Comparison of ENCODE assay signal across 1 cellular context in the genomic region with DNA sequence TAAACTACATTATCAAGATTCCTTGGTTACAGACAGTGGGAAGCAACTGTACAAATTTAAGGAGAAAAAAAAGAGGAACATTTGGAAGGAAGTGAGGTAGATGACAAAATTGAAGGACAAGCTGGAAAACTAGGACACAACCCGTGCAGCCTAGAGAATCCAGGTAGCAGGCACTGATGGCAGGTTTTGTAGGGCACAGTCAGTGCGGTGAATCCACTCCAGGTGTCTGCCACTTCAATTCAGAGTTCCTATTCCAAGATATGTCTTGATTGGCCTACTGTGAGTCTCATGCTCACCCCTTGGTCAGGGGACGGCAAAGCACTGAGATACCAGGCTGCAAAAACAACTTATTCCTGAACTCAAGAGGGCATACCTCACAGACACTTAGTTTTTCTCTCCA.
TF ChIP-seq lines count a peak whose summit lies in the region.

No MANE protein-coding gene starts in this region.

TF ChIP-seq in WTC11, 78 proteins besides CTCF, POLR2A, EP300 and RAD21 (continued from another document):
- TF ChIP-seq, protein P1, sequence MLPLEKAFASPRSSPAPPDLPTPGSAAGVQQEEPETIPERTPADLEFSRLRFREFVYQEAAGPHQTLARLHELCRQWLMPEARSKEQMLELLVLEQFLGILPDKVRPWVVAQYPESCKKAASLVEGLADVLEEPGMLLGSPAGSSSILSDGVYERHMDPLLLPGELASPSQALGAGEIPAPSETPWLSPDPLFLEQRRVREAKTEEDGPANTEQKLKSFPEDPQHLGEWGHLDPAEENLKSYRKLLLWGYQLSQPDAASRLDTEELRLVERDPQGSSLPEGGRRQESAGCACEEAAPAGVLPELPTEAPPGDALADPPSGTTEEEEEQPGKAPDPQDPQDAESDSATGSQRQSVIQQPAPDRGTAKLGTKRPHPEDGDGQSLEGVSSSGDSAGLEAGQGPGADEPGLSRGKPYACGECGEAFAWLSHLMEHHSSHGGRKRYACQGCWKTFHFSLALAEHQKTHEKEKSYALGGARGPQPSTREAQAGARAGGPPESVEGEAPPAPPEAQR (CRISPR knock-in tag; IDR thresholded peaks at IDR 0.05) = no peak
- TF ChIP-seq, protein P2, sequence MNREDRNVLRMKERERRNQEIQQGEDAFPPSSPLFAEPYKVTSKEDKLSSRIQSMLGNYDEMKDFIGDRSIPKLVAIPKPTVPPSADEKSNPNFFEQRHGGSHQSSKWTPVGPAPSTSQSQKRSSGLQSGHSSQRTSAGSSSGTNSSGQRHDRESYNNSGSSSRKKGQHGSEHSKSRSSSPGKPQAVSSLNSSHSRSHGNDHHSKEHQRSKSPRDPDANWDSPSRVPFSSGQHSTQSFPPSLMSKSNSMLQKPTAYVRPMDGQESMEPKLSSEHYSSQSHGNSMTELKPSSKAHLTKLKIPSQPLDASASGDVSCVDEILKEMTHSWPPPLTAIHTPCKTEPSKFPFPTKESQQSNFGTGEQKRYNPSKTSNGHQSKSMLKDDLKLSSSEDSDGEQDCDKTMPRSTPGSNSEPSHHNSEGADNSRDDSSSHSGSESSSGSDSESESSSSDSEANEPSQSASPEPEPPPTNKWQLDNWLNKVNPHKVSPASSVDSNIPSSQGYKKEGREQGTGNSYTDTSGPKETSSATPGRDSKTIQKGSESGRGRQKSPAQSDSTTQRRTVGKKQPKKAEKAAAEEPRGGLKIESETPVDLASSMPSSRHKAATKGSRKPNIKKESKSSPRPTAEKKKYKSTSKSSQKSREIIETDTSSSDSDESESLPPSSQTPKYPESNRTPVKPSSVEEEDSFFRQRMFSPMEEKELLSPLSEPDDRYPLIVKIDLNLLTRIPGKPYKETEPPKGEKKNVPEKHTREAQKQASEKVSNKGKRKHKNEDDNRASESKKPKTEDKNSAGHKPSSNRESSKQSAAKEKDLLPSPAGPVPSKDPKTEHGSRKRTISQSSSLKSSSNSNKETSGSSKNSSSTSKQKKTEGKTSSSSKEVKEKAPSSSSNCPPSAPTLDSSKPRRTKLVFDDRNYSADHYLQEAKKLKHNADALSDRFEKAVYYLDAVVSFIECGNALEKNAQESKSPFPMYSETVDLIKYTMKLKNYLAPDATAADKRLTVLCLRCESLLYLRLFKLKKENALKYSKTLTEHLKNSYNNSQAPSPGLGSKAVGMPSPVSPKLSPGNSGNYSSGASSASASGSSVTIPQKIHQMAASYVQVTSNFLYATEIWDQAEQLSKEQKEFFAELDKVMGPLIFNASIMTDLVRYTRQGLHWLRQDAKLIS (CRISPR knock-in tag; IDR thresholded peaks at IDR 0.05; ENCODE audit: borderline replicate concordance) = no peak
- no peak for TF ChIP-seq ETV6 (CRISPR knock-in tag; IDR thresholded peaks at IDR 0.05)
- no peak for TF ChIP-seq NFE2L1 (CRISPR knock-in tag; IDR thresholded peaks at IDR 0.05)
- TF ChIP-seq NR1H2 (CRISPR knock-in tag; IDR thresholded peaks at IDR 0.05) = no peak
- TF ChIP-seq ZNF423 (CRISPR knock-in tag; IDR thresholded peaks at IDR 0.05) = no peak
- TF ChIP-seq TEAD4 (CRISPR knock-in tag; IDR thresholded peaks at IDR 0.05) = no peak
